In the genomic region with DNA sequence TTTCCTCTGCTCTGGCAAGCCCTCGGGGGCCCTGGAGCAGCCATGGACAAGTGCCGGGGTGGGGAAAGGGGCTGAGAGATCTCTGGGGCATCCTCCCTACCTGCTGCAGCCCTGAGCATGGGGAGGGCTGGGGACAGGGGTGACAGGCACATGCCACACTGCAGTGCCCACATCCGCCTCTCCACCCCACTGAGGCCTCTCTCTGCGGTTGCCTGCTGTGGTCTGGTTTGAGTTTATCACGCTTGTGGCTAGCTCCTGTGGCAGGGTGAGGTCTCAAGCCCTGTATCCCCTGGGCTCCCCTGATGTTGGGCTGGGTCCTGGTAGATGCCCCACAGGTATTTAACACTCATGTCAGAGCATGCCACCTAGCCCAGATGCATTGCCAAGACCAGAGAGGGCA, we compare ENCODE assay signal across 11 cellular contexts. TPM values are rescaled to one million over a fixed set of nuclear protein-coding genes. Genes with fewer than 3 reads are reported as not detected.
DNase-seq lines count a peak whose midpoint lies in the region; ATAC-seq and TF ChIP-seq lines count a peak whose summit lies in the region.
"Had no signal": no experiment of that assay in that cellular context is flagged by ENCODE, and none has a peak within 500 bp of the region (broad histone marks: within the 10 kb centered on the region; RNA-seq: fewer than 3 reads in every experiment).

No MANE protein-coding gene starts in this region.

- intact Hi-C loops in activated CD4-positive, alpha-beta T cell treated with anti-CD3 and anti-CD28 coated beads for 36 hours (cut with DNase I, micrococcal nuclease): no loop called here
- intact Hi-C loops in left ventricle myocardium inferior (cut with micrococcal nuclease): no loop called here

- H3K9me3 Mint-ChIP-seq in activated CD4-positive, alpha-beta T cell treated with anti-CD3 and anti-CD28 coated beads for 36 hours (ENCODE audit: low read depth): no peaks in the 10 kb centered on the region

- ATAC-seq in HG03097 (IDR thresholded peaks at IDR 0.05; ENCODE audit: low FRiP score, unreplicated experiment): peak; percentile 60
- ATAC-seq in activated CD4-positive, alpha-beta T cell treated with anti-CD3 and anti-CD28 coated beads for 36 hours: peak; percentile 84
- no peak for ATAC-seq in HG03342 (IDR thresholded peaks at IDR 0.05; ENCODE audit: unreplicated experiment)
- ATAC-seq: K562 had no signal

- no peak for TF ChIP-seq CTCF in left ventricle myocardium inferior (IDR thresholded peaks at IDR 0.05; ENCODE audit: borderline replicate concordance)

- peak; percentile 86 for DNase-seq in activated CD4-positive, alpha-beta T cell treated with anti-CD3 and anti-CD28 coated beads for 36 hours
- DNase-seq in effector CD8-positive, alpha-beta T cell (lab: John Stamatoyannopoulos, UW): peak; percentile 11
- DNase-seq in stimulated activated CD8-positive, alpha-beta memory T cell treated with anti-CD3 and anti-CD28 coated beads, Interleukin-7, amount 100 ng/mL, for 24 hours (ENCODE audit: low read depth): peak; percentile 37
- DNase-seq in A172 (ENCODE audit: low spot score) (no peak), left ventricle myocardium inferior (no peak), HPDE6-E6E7 (ENCODE audit: extremely low spot score) (no peak)

- H3K27ac ChIP-seq in left ventricle myocardium inferior (replicated peaks): no peak overlapping the region
- H3K27ac ChIP-seq: ascending aorta had no signal

- no peak overlapping the region for H3K4me3 ChIP-seq in left ventricle myocardium inferior
- H3K4me3 ChIP-seq: ascending aorta, K562 had no signal

- H3K4me1 Mint-ChIP-seq in activated CD4-positive, alpha-beta T cell treated with anti-CD3 and anti-CD28 coated beads for 36 hours: peaks cover 38% of the 10 kb centered on the region

- H3K27ac Mint-ChIP-seq in activated CD4-positive, alpha-beta T cell treated with anti-CD3 and anti-CD28 coated beads for 36 hours: no peak overlapping the region

- H3K9me3 ChIP-seq in left ventricle myocardium inferior (replicated peaks): no peaks in the 10 kb centered on the region
- H3K9me3 ChIP-seq: ascending aorta had no signal

- CTCF ChIA-PET in activated CD4-positive, alpha-beta T cell treated with anti-CD3 and anti-CD28 coated beads for 36 hours (lab: Charles Lee): no interaction called here

- peaks cover 9% of the 10 kb centered on the region for H3K27me3 Mint-ChIP-seq in activated CD4-positive, alpha-beta T cell treated with anti-CD3 and anti-CD28 coated beads for 36 hours

- peaks cover 98% of the 10 kb centered on the region for H3K27me3 ChIP-seq in left ventricle myocardium inferior (ENCODE audit: low read depth)
- H3K27me3 ChIP-seq: ascending aorta had no signal

- POLR2A ChIA-PET in activated CD4-positive, alpha-beta T cell treated with anti-CD3 and anti-CD28 coated beads for 36 hours (lab: Charles Lee): no interaction called here

- no peaks in the 10 kb centered on the region for H3K36me3 ChIP-seq in left ventricle myocardium inferior
- H3K36me3 ChIP-seq: ascending aorta had no signal

- no peak overlapping the region for H3K4me3 Mint-ChIP-seq in activated CD4-positive, alpha-beta T cell treated with anti-CD3 and anti-CD28 coated beads for 36 hours

- H3K36me3 Mint-ChIP-seq in activated CD4-positive, alpha-beta T cell treated with anti-CD3 and anti-CD28 coated beads for 36 hours (ENCODE audit: low read depth): no peaks in the 10 kb centered on the region

- H3K4me1 ChIP-seq in left ventricle myocardium inferior: no peaks in the 10 kb centered on the region
- H3K4me1 ChIP-seq: ascending aorta had no signal

RNA-seq across cellular contexts. Expression of a gene that starts 52.9 kb away (rescaled TPM):
- total RNA-seq in activated CD4-positive, alpha-beta T cell treated with anti-CD3 and anti-CD28 coated beads for 36 hours: not detected
- total RNA-seq in A172 (2014; rRNA removed; shearing (Covaris generic)): not detected in 2 replicates
- total RNA-seq in left ventricle myocardium inferior: not detected
- total RNA-seq: ascending aorta, K562, kidney epithelial cell had no signal

Comparison
In these comparisons a context has a peak if more than half of its experiments do, and no peak if none do; other contexts are left out.
1. DNase-seq: peak in activated CD4-positive, alpha-beta T cell treated with anti-CD3 and anti-CD28 coated beads for 36 hours (single experiment), effector CD8-positive, alpha-beta T cell (single experiment) and stimulated activated CD8-positive, alpha-beta memory T cell treated with anti-CD3 and anti-CD28 coated beads, Interleukin-7, amount 100 ng/mL, for 24 hours (single experiment); none in A172 (single experiment), left ventricle myocardium inferior (single experiment) and HPDE6-E6E7 (single experiment).